Comparison of ENCODE assay signal across 20 cellular contexts in genomic region chr2:85159589-85159988, GRCh38. TPM values are rescaled to one million over a fixed set of nuclear protein-coding genes. Genes with fewer than 3 reads are reported as not detected.
A peak's percentile ranks its signal among the peaks of the same experiment; 100 is the strongest.
DNase-seq lines count a peak whose midpoint lies in the region; ATAC-seq, FAIRE-seq and TF ChIP-seq lines count a peak whose summit lies in the region.
"Had no signal": no experiment of that assay in that cellular context is flagged by ENCODE, and none has a peak within 500 bp of the region (broad histone marks: within the 10 kb centered on the region; RNA-seq: fewer than 3 reads in every experiment).

No MANE protein-coding gene starts in this region.

- no peaks in the 10 kb centered on the region for H3K27me3 Mint-ChIP-seq in natural killer cell treated with Interleukin-12 subunit alpha and Interleukin-12 subunit beta and Interleukin-15 and Interleukin-18, amount 100 ng/mL, for 72 hours
- H3K27me3 Mint-ChIP-seq in natural killer cell (ENCODE audit: low read depth in 2 of 2) (peaks cover 0 to 4% of the 10 kb centered on the region in 2 donors), endothelial cell (ENCODE audit: unreplicated experiment) (peaks cover 14% of the 10 kb centered on the region), progenitor cell of endocrine pancreas (no peaks in the 10 kb centered on the region)

- 83 to 85% methylated on average over 6 of the region's 6 CpGs for WGBS in pancreas, 2 donors

- H3K27ac ChIP-seq in pancreas = no peak overlapping the region
- H3K27ac ChIP-seq: PC-9 had no signal

- H3K9me3 ChIP-seq in pancreas = no peaks in the 10 kb centered on the region

- no peak for FAIRE-seq in pancreas (lab: Jason Lieb, UNC)
- FAIRE-seq: GM12891 had no signal

- peaks cover 0 to 8% (median 4%) of the 10 kb centered on the region in 3 donors for H3K4me1 ChIP-seq in pancreas

- H3K36me3 ChIP-seq in pancreas = no peaks in the 10 kb centered on the region

- TF ChIP-seq CTCF in natural killer cell (IDR thresholded peaks at IDR 0.05) (no peak), endothelial cell (IDR thresholded peaks at IDR 0.05; ENCODE audit: unreplicated experiment) (no peak), progenitor cell of endocrine pancreas (IDR thresholded peaks at IDR 0.05; ENCODE audit: unreplicated experiment) (no peak), pancreas (IDR thresholded peaks at IDR 0.05) (no peak)

- H3K27ac Mint-ChIP-seq in natural killer cell treated with Interleukin-12 subunit alpha and Interleukin-12 subunit beta and Interleukin-15 and Interleukin-18, amount 100 ng/mL, for 72 hours = no peak overlapping the region
- H3K27ac Mint-ChIP-seq in natural killer cell = no peak overlapping the region
- H3K27ac Mint-ChIP-seq in endothelial cell (ENCODE audit: unreplicated experiment) = peak overlapping the region; percentile 75
- peak overlapping the region; percentile 45 for H3K27ac Mint-ChIP-seq in progenitor cell of endocrine pancreas

- H3K4me1 Mint-ChIP-seq in natural killer cell treated with Interleukin-12 subunit alpha and Interleukin-12 subunit beta and Interleukin-15 and Interleukin-18, amount 100 ng/mL, for 72 hours (ENCODE audit: low read depth in 2 of 2) = no peaks in the 10 kb centered on the region
- H3K4me1 Mint-ChIP-seq in natural killer cell = no peaks in the 10 kb centered on the region
- peaks cover 76% of the 10 kb centered on the region for H3K4me1 Mint-ChIP-seq in endothelial cell (ENCODE audit: unreplicated experiment)
- H3K4me1 Mint-ChIP-seq in progenitor cell of endocrine pancreas (ENCODE audit: low read depth) = peaks cover 49% of the 10 kb centered on the region

- ATAC-seq in natural killer cell treated with Interleukin-12 subunit alpha and Interleukin-12 subunit beta and Interleukin-15 and Interleukin-18, amount 100 ng/mL, for 72 hours = no peak
- ATAC-seq in natural killer cell = no peak
- ATAC-seq in pancreas = no peak
- ATAC-seq in HG03342 (IDR thresholded peaks at IDR 0.05; ENCODE audit: unreplicated experiment) = no peak

- peak; percentile 46 for DNase-seq in natural killer cell treated with Interleukin-12 subunit alpha and Interleukin-12 subunit beta and Interleukin-15 and Interleukin-18, amount 100 ng/mL, for 72 hours (ENCODE audit: low spot score)
- DNase-seq in natural killer cell (no peak), endothelial cell (ENCODE audit: low spot score) (no peak), progenitor cell of endocrine pancreas (ENCODE audit: low spot score, unreplicated experiment) (no peak), pancreas (no peak), NCI-H2227 (lab: John Stamatoyannopoulos, UW; ENCODE audit: unreplicated experiment) (no peak)
- DNase-seq: Calu3, DMS79 treated with DMSO at 0.1 percent for 48 hours, GF-D8, KG1, MM.1S, NCI-H2029, NCI-H2227 treated with DMSO at 0.1 percent for 48 hours, NCI-H526 treated with DMSO at 0.1 percent for 48 hours, PC-9, SHP77 had no signal

- intact Hi-C loops in natural killer cell (cut with micrococcal nuclease) (no loop called here), pancreas (cut with DNase I) (no loop called here)

- H3K36me3 Mint-ChIP-seq in natural killer cell treated with Interleukin-12 subunit alpha and Interleukin-12 subunit beta and Interleukin-15 and Interleukin-18, amount 100 ng/mL, for 72 hours = no peaks in the 10 kb centered on the region
- H3K36me3 Mint-ChIP-seq in natural killer cell = no peaks in the 10 kb centered on the region
- H3K36me3 Mint-ChIP-seq in endothelial cell (ENCODE audit: low read depth, unreplicated experiment) = peaks cover 21% of the 10 kb centered on the region
- H3K36me3 Mint-ChIP-seq in progenitor cell of endocrine pancreas (ENCODE audit: insufficient read depth) = peaks cover 2% of the 10 kb centered on the region

- H3K4me3 Mint-ChIP-seq in natural killer cell treated with Interleukin-12 subunit alpha and Interleukin-12 subunit beta and Interleukin-15 and Interleukin-18, amount 100 ng/mL, for 72 hours = no peak overlapping the region
- no peak overlapping the region for H3K4me3 Mint-ChIP-seq in natural killer cell
- H3K4me3 Mint-ChIP-seq in endothelial cell (ENCODE audit: unreplicated experiment) = peak overlapping the region; percentile 28
- H3K4me3 Mint-ChIP-seq in progenitor cell of endocrine pancreas (ENCODE audit: low read depth) = no peak overlapping the region

- no peaks in the 10 kb centered on the region for H3K27me3 ChIP-seq in pancreas

- no peak overlapping the region for H3K4me3 ChIP-seq in pancreas
- H3K4me3 ChIP-seq: PC-9 had no signal

- no peaks in the 10 kb centered on the region for H3K9me3 Mint-ChIP-seq in natural killer cell treated with Interleukin-12 subunit alpha and Interleukin-12 subunit beta and Interleukin-15 and Interleukin-18, amount 100 ng/mL, for 72 hours
- H3K9me3 Mint-ChIP-seq in natural killer cell (no peaks in the 10 kb centered on the region), endothelial cell (ENCODE audit: unreplicated experiment) (no peaks in the 10 kb centered on the region), progenitor cell of endocrine pancreas (ENCODE audit: low read depth) (no peaks in the 10 kb centered on the region)

RNA-seq across cellular contexts. Expression of gene TCF7L1, which starts 26.4 kb away (rescaled TPM):
- total RNA-seq in natural killer cell treated with Interleukin-12 subunit alpha and Interleukin-12 subunit beta and Interleukin-15 and Interleukin-18, amount 100 ng/mL, for 72 hours = under 1 TPM in 1 of 2 donors, not detected in 1; 0.14 TPM
- total RNA-seq in natural killer cell (not detected), endothelial cell (ENCODE audit: unreplicated experiment) (83.8 TPM), progenitor cell of endocrine pancreas (57.2 and 62.7 TPM in 2 replicates), pancreas (1 to 10 TPM; 1.1 to 3.6 (median 1.7) TPM)
- 1 to 10 TPM; 3.1 to 4.0 TPM for polyA plus RNA-seq in pancreas
- total RNA-seq: A172, RPMI7951 had no signal

Comparison
In these comparisons a context has a peak if more than half of its experiments do, and no peak if none do; other contexts are left out.
1. H3K27ac Mint-ChIP-seq: peak in endothelial cell (single experiment) and progenitor cell of endocrine pancreas (single experiment); none in natural killer cell treated with Interleukin-12 subunit alpha and Interleukin-12 subunit beta and Interleukin-15 and Interleukin-18, amount 100 ng/mL, for 72 hours (0 of 2) and natural killer cell (0 of 2).
2. RNA of gene TCF7L1, which starts 26.4 kb away (total RNA-seq): 83.8 TPM in endothelial cell (single experiment) and 57.2 to 62.7 TPM in progenitor cell of endocrine pancreas; 1.1 to 3.6 TPM in pancreas, 0.14 TPM in natural killer cell treated with Interleukin-12 subunit alpha and Interleukin-12 subunit beta and Interleukin-15 and Interleukin-18, amount 100 ng/mL, for 72 hours and not detected in natural killer cell; every median in the first group is over 10 times any median in the second.